In genomic region chr6:225907-226306, GRCh38 we compare ENCODE assay signal across 19 cellular contexts.
A peak's percentile ranks its signal among the peaks of the same experiment; 100 is the strongest.
DNase-seq lines count a peak whose midpoint lies in the region; ATAC-seq and TF ChIP-seq lines count a peak whose summit lies in the region.
"Had no signal": no experiment of that assay in that cellular context is flagged by ENCODE, and none has a peak within 500 bp of the region (broad histone marks: within the 10 kb centered on the region; RNA-seq: fewer than 3 reads in every experiment).

No MANE protein-coding gene starts in this region.

- TF ChIP-seq POLR2A in GM19099 (IDR thresholded peaks at IDR 0.05; ENCODE audit: extremely low read depth, insufficient read length, low read depth) = peak; percentile 54
- TF ChIP-seq POLR2A in gastroesophageal sphincter (IDR thresholded peaks at IDR 0.05) = no peak

- no peak for ATAC-seq in activated T-cell treated with anti-CD3 and anti-CD28 coated beads, Interleukin-2, amount 50 U/mL, for 72 hours (replicated peaks in 1 of 2)
- no peak for ATAC-seq in psoas muscle
- no peak for ATAC-seq in gastroesophageal sphincter

- H3K36me3 Mint-ChIP-seq in activated T-cell treated with anti-CD3 and anti-CD28 coated beads, Interleukin-2, amount 50 U/mL, for 72 hours (ENCODE audit: insufficient read depth in 2 of 2) = peaks cover 0 to 3% of the 10 kb centered on the region in 2 donors
- peaks cover 5% of the 10 kb centered on the region for H3K36me3 Mint-ChIP-seq in activated naive CD8-positive, alpha-beta T cell treated with anti-CD3 and anti-CD28 coated beads for 36 hours
- H3K36me3 Mint-ChIP-seq: immature natural killer cell, type B pancreatic cell had no signal

- no peaks in the 10 kb centered on the region for H3K9me3 Mint-ChIP-seq in activated T-cell treated with anti-CD3 and anti-CD28 coated beads, Interleukin-2, amount 50 U/mL, for 72 hours
- no peaks in the 10 kb centered on the region for H3K9me3 Mint-ChIP-seq in activated naive CD8-positive, alpha-beta T cell treated with anti-CD3 and anti-CD28 coated beads for 36 hours
- H3K9me3 Mint-ChIP-seq: immature natural killer cell, type B pancreatic cell had no signal

- DNase-seq in activated T-cell treated with anti-CD3 and anti-CD28 coated beads, Interleukin-2, amount 50 U/mL, for 72 hours = no peak
- DNase-seq in activated T-cell treated with anti-CD3 and anti-CD28 coated beads for 4 hours (no peak), psoas muscle (no peak), kidney glomerular epithelial cell (lab: John Stamatoyannopoulos, UW) (no peak)
- no peak for DNase-seq in activated naive CD8-positive, alpha-beta T cell treated with anti-CD3 and anti-CD28 coated beads for 36 hours
- DNase-seq: amygdala, cerebellar nuclear complex, glutamatergic neuron, mesendoderm, MM.1S, NCI-H2081, NCI-H69, SK-N-SH had no signal

- H3K27ac ChIP-seq in skin epidermis = peak overlapping the region in 16 of 21 experiments; percentile 1 to 84 (median 68)
- no peak overlapping the region for H3K27ac ChIP-seq in psoas muscle
- H3K27ac ChIP-seq in gastroesophageal sphincter = no peak overlapping the region
- H3K27ac ChIP-seq: PC-9 had no signal

- no peak overlapping the region for H3K4me3 ChIP-seq in skin epidermis
- no peak overlapping the region for H3K4me3 ChIP-seq in psoas muscle
- no peak overlapping the region for H3K4me3 ChIP-seq in gastroesophageal sphincter
- H3K4me3 ChIP-seq: PC-9 had no signal

- H3K36me3 ChIP-seq in psoas muscle (ENCODE audit: insufficient read depth in 1 of 2, low read depth in 1 of 2) = no peaks in the 10 kb centered on the region
- no peaks in the 10 kb centered on the region for H3K36me3 ChIP-seq in gastroesophageal sphincter

- H3K4me3 Mint-ChIP-seq in activated T-cell treated with anti-CD3 and anti-CD28 coated beads, Interleukin-2, amount 50 U/mL, for 72 hours = peak overlapping the region; percentile 78 to 84
- no peak overlapping the region for H3K4me3 Mint-ChIP-seq in activated naive CD8-positive, alpha-beta T cell treated with anti-CD3 and anti-CD28 coated beads for 36 hours
- H3K4me3 Mint-ChIP-seq: type B pancreatic cell had no signal

- intact Hi-C loops in psoas muscle (cut with DNase I) = no loop called here

- no peaks in the 10 kb centered on the region for H3K4me1 ChIP-seq in psoas muscle
- H3K4me1 ChIP-seq in gastroesophageal sphincter = no peaks in the 10 kb centered on the region

- no peak for TF ChIP-seq EP300 in gastroesophageal sphincter (IDR thresholded peaks at IDR 0.05)

- 87 to 90% (median 89%) methylated on average over 17 of the region's 17 CpGs for WGBS in psoas muscle, 3 donors
- WGBS in gastroesophageal sphincter (ENCODE audit: low coverage in 1 of 2), 2 donors = 90 to 100% methylated on average over 1 to 2 of the region's 17 CpGs

- TF ChIP-seq CTCF in psoas muscle (IDR thresholded peaks at IDR 0.05) (no peak), gastroesophageal sphincter (IDR thresholded peaks at IDR 0.05) (no peak)

- H3K9me3 ChIP-seq in psoas muscle = no peaks in the 10 kb centered on the region
- H3K9me3 ChIP-seq in gastroesophageal sphincter = no peaks in the 10 kb centered on the region
- H3K9me3 ChIP-seq: SK-N-SH had no signal

- H3K4me1 Mint-ChIP-seq in activated T-cell treated with anti-CD3 and anti-CD28 coated beads, Interleukin-2, amount 50 U/mL, for 72 hours (ENCODE audit: low read depth) = peaks cover 98% of the 10 kb centered on the region
- peaks cover 74% of the 10 kb centered on the region for H3K4me1 Mint-ChIP-seq in activated naive CD8-positive, alpha-beta T cell treated with anti-CD3 and anti-CD28 coated beads for 36 hours

- peaks cover 14% of the 10 kb centered on the region for H3K27me3 Mint-ChIP-seq in activated T-cell treated with anti-CD3 and anti-CD28 coated beads, Interleukin-2, amount 50 U/mL, for 72 hours (ENCODE audit: low read depth)
- no peaks in the 10 kb centered on the region for H3K27me3 Mint-ChIP-seq in activated naive CD8-positive, alpha-beta T cell treated with anti-CD3 and anti-CD28 coated beads for 36 hours

- peak overlapping the region; percentile 92 for H3K27ac Mint-ChIP-seq in activated T-cell treated with anti-CD3 and anti-CD28 coated beads, Interleukin-2, amount 50 U/mL, for 72 hours
- peak overlapping the region; percentile 96 for H3K27ac Mint-ChIP-seq in activated naive CD8-positive, alpha-beta T cell treated with anti-CD3 and anti-CD28 coated beads for 36 hours
- H3K27ac Mint-ChIP-seq: type B pancreatic cell had no signal

- H3K27me3 ChIP-seq in psoas muscle (ENCODE audit: insufficient read depth in 3 of 3, low read length in 2 of 3) (peaks cover 0 to 8% (median 2%) of the 10 kb centered on the region in 3 donors), gastroesophageal sphincter (peaks cover 36% of the 10 kb centered on the region)

Comparison
In these comparisons a context has a peak if more than half of its experiments do, and no peak if none do; other contexts are left out.
1. H3K27ac ChIP-seq: peak in skin epidermis (16 of 21); none in psoas muscle (single experiment) and gastroesophageal sphincter (0 of 4).